Comparison of ENCODE assay signal across 9 cellular contexts in the genomic region with DNA sequence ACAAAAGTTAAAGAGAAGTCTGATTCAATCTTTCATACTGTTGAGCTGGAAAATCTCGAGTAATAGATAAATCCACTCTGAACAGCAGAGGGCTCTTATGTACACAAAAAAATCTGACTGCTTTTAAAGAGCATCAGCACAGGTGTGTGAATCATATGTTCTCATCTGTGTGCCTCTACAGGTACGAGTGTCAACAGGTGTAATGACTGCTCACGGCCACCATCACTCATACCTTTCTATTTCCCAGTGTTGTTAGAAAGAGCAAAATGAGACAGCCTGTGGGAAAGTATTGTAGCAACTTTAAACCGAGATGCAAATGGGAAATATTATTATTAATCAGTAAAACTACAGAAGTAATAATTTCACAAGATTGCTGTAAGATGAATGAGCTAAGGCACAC. TPM values are rescaled to one million over a fixed set of nuclear protein-coding genes. Genes with fewer than 3 reads are reported as not detected.
A peak's percentile ranks its signal among the peaks of the same experiment; 100 is the strongest.
DNase-seq lines count a peak whose midpoint lies in the region; ATAC-seq and TF ChIP-seq lines count a peak whose summit lies in the region.
"Had no signal": no experiment of that assay in that cellular context is flagged by ENCODE, and none has a peak within 500 bp of the region (broad histone marks: within the 10 kb centered on the region; RNA-seq: fewer than 3 reads in every experiment).

No MANE protein-coding gene starts in this region.

- H3K4me2 ChIP-seq in GM23338 (no peak overlapping the region), neural cell (ENCODE audit: low read length) (no peak overlapping the region)

- no peak overlapping the region for H3K4me3 ChIP-seq in GM23338
- H3K4me3 ChIP-seq in WERI-Rb-1 (ENCODE audit: low read depth, low read length): no peak overlapping the region
- no peak overlapping the region for H3K4me3 ChIP-seq in neural cell (ENCODE audit: low read length)
- H3K4me3 ChIP-seq in lower leg skin (ENCODE audit: low read depth, poor library complexity, severe bottlenecking): no peak overlapping the region

- ATAC-seq in GM23338: peak; percentile 60
- ATAC-seq in GM21381 (IDR thresholded peaks at IDR 0.05; ENCODE audit: unreplicated experiment): no peak
- no peak for ATAC-seq in GM18873 (IDR thresholded peaks at IDR 0.05; ENCODE audit: low FRiP score, unreplicated experiment)

- H3K9me3 Mint-ChIP-seq in GM23338: peaks cover 6% of the 10 kb centered on the region; the same call in 2 of the 3 replicates

- TF ChIP-seq RAD21 in neural cell (conservative IDR thresholded peaks at IDR 0.05): peak; percentile 72

- TF ChIP-seq POLR2A in lower leg skin (IDR thresholded peaks at IDR 0.05): no peak

- H3K9me3 ChIP-seq in WERI-Rb-1 (ENCODE audit: severe bottlenecking) (no peaks in the 10 kb centered on the region), neural cell (ENCODE audit: low read length) (no peaks in the 10 kb centered on the region)

- H2AFZ ChIP-seq in GM23338 (no peak overlapping the region), neural cell (ENCODE audit: low read depth, low read length) (no peak overlapping the region)

- peaks cover 3% of the 10 kb centered on the region; the same call in 2 of the 3 replicates for H3K36me3 Mint-ChIP-seq in GM23338 (ENCODE audit: low read depth)

- H3K27ac Mint-ChIP-seq in GM23338: no peak overlapping the region

- H4K20me1 ChIP-seq in GM23338 (replicated peaks; ENCODE audit: insufficient read depth): no peaks in the 10 kb centered on the region
- no peaks in the 10 kb centered on the region for H4K20me1 ChIP-seq in neural cell (ENCODE audit: insufficient read depth)

- TF ChIP-seq CTCF in GM23338 (conservative IDR thresholded peaks at IDR 0.05; ENCODE audit: low read depth in 2 of 2) (peak; percentile 24 to 39), WERI-Rb-1 (IDR thresholded peaks at IDR 0.05; ENCODE audit: low read depth, low read length) (peak; percentile 23; the same call in 1 of the 2 replicates), neural cell (IDR thresholded peaks at IDR 0.05; ENCODE audit: poor library complexity, severe bottlenecking) (peak; percentile 66), lower leg skin (IDR thresholded peaks at IDR 0.05) (no peak)

- DNase-seq in GM23338 (ENCODE audit: low spot score) (peak; percentile 21), NCI-H187 treated with DMSO at 0.1 percent for 48 hours (lab: John Stamatoyannopoulos, UW) (peak; percentile 71), WERI-Rb-1 (no peak), D341Med (ENCODE audit: low spot score) (no peak), lower leg skin (ENCODE audit: low spot score in 2 of 2) (no peak)
- DNase-seq: activated CD4-positive, alpha-beta T cell treated with anti-CD3 and anti-CD28 coated beads for 48 hours had no signal

- H3K27me3 ChIP-seq in GM23338 (ENCODE audit: insufficient read depth) (no peaks in the 10 kb centered on the region), WERI-Rb-1 (ENCODE audit: insufficient read depth, low read depth, severe bottlenecking) (peaks cover 32% of the 10 kb centered on the region), neural cell (ENCODE audit: insufficient read depth, low read depth, low read length) (no peaks in the 10 kb centered on the region)

- H3K27me3 Mint-ChIP-seq in GM23338 (ENCODE audit: insufficient read depth, low read depth, poor library complexity): no peaks in the 10 kb centered on the region

- H3K27ac ChIP-seq in GM23338 (ENCODE audit: low read depth): no peak overlapping the region
- no peak overlapping the region for H3K27ac ChIP-seq in WERI-Rb-1
- H3K27ac ChIP-seq in neural cell (ENCODE audit: low read length): no peak overlapping the region

- no peak for TF ChIP-seq EP300 in neural cell (conservative IDR thresholded peaks at IDR 0.05; ENCODE audit: poor library complexity, severe bottlenecking)

- H3K79me2 ChIP-seq in GM23338 (replicated peaks; ENCODE audit: insufficient read depth): no peaks in the 10 kb centered on the region
- H3K79me2 ChIP-seq in neural cell (replicated peaks; ENCODE audit: insufficient read depth, low read length): no peaks in the 10 kb centered on the region

- no peak overlapping the region for H3K4me3 Mint-ChIP-seq in GM23338

- H3F3A ChIP-seq in GM23338 (replicated peaks; ENCODE audit: low read depth): no peaks in the 10 kb centered on the region
- no peaks in the 10 kb centered on the region for H3F3A ChIP-seq in neural cell (ENCODE audit: insufficient read depth, low read length, poor library complexity, severe bottlenecking)

- no peaks in the 10 kb centered on the region for H3K4me1 ChIP-seq in GM23338 (ENCODE audit: insufficient read depth)

- 48 to 51% methylated on average over 4 of the region's 4 CpGs for WGBS in lower leg skin, 2 donors

- intact Hi-C loops in lower leg skin (cut with DNase I; ENCODE audit: low total_unique reads): no loop called here

- H3K9ac ChIP-seq in neural cell (ENCODE audit: low read length): no peak overlapping the region

- no peaks in the 10 kb centered on the region for H3K4me1 Mint-ChIP-seq in GM23338

- no peaks in the 10 kb centered on the region for H3K9me2 ChIP-seq in GM23338 (ENCODE audit: insufficient read depth)
- H3K9me2 ChIP-seq in neural cell (ENCODE audit: insufficient read depth, low read length): no peaks in the 10 kb centered on the region

- H3K36me3 ChIP-seq in GM23338 (ENCODE audit: insufficient read depth) (no peaks in the 10 kb centered on the region), WERI-Rb-1 (no peaks in the 10 kb centered on the region), neural cell (ENCODE audit: insufficient read depth, low read length) (no peaks in the 10 kb centered on the region)

TF ChIP-seq in GM23338, 12 proteins besides CTCF, POLR2A, EP300 and RAD21 (continues in another document):
- TF ChIP-seq JUNB (IDR thresholded peaks at IDR 0.05; ENCODE audit: unreplicated experiment) (no peak), ZNF114 (CRISPR knock-in tag; IDR thresholded peaks at IDR 0.05) (no peak), NANOG (IDR thresholded peaks at IDR 0.05; ENCODE audit: borderline replicate concordance) (no peak), POLR2AphosphoS5 (IDR thresholded peaks at IDR 0.05; ENCODE audit: low read depth) (no peak), ZNF331 (CRISPR knock-in tag; IDR thresholded peaks at IDR 0.05; ENCODE audit: low read depth) (no peak), CREB1 (CRISPR knock-in tag; IDR thresholded peaks at IDR 0.05; ENCODE audit: low read depth) (no peak), STAT1 (IDR thresholded peaks at IDR 0.05; ENCODE audit: unreplicated experiment) (no peak)

TF ChIP-seq in neural cell, 6 proteins besides CTCF, POLR2A, EP300 and RAD21:
- no peak for TF ChIP-seq EZH2 (IDR thresholded peaks at IDR 0.05; ENCODE audit: borderline replicate concordance, insufficient read depth, low read length, poor library complexity, severe bottlenecking)
- TF ChIP-seq SMC3 (conservative IDR thresholded peaks at IDR 0.05; ENCODE audit: poor library complexity): peak; percentile 71
- no peak for TF ChIP-seq MXI1 (conservative IDR thresholded peaks at IDR 0.05; ENCODE audit: poor library complexity, severe bottlenecking)

RNA-seq across cellular contexts. Expression of a gene that starts 49.0 kb away (rescaled TPM):
- total RNA-seq in GM23338 (2014; rRNA removed; shearing (Covaris generic)): 29.7 and 35.2 TPM in 2 replicates
- 42.1 and 45.8 TPM in 2 replicates for polyA plus RNA-seq in GM23338 (2016; fragmentation: Nextera tagmentation; extraction: Ambion mirVana)
- 5.2 and 5.4 TPM in 2 replicates for polyA plus RNA-seq in neural cell
- 12.9 and 20.1 TPM in 2 replicates for polyA minus RNA-seq in neural cell
- 10 to 100 TPM; 11.8 to 30.8 (median 16.5) TPM for total RNA-seq in lower leg skin

Comparison
In these comparisons a context has a peak if more than half of its experiments do, and no peak if none do; other contexts are left out.
1. DNase-seq: peak in GM23338 (single experiment) and NCI-H187 treated with DMSO at 0.1 percent for 48 hours (single experiment); none in WERI-Rb-1 (single experiment), D341Med (single experiment) and lower leg skin (0 of 2).
2. CTCF ChIP-seq: peak in GM23338 (2 of 2), WERI-Rb-1 (single experiment) and neural cell (single experiment); none in lower leg skin (0 of 3).